8 cellular contexts compared by ENCODE assay signal in the genomic region with DNA sequence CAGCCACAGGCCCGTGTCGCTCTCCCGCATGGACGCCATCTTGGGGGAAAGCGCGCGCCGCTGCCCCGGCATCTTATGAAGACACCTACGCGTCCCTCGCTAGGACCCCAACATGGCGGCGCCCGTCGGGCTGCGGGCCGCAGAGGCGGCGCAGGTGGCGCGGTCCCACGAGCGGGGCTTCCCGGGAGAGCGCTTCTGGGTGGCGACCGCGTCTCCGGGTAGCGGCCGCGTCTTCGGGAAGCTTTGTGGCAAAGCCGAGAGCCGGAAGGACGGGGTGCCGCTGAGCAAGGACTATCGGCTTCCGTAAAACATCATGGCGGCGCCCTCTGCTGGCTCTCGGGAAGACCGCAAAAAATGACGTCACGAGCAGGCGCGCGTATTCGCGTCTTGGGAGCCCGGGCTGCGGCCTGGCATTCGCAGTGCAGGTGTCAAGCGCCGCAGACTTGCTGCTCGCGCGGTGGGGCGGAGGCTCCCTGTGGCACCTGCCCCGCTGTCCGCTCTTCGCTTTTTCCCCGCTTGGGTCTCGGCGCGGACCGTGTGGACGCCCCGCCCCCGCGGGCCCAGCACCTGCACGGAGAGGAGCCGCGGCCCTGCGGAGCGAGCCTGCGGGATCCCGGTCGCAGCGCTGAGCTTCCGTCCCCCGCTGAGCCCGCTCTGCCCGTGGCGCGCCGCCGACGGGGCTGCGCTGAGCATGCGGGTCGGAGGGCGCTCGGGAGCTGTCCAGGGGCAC. TPM values are rescaled to one million over a fixed set of nuclear protein-coding genes. Genes with fewer than 3 reads are reported as not detected.
A peak's percentile ranks its signal among the peaks of the same experiment; 100 is the strongest.
DNase-seq lines count a peak whose midpoint lies in the region; ATAC-seq, FAIRE-seq and TF ChIP-seq lines count a peak whose summit lies in the region.

Gene NELFA (minus strand): TSS at position 54 of the 730 bp plus-strand sequence. CDS start 15 bp downstream, at position 39.

- H3K9me3 ChIP-seq in astrocyte (ENCODE audit: insufficient read depth, low read depth, low read length): no peaks in the 10 kb centered on the region
- no peaks in the 10 kb centered on the region for H3K9me3 ChIP-seq in vagina

- H3K27me3 ChIP-seq in astrocyte (ENCODE audit: insufficient read depth, low read length) (no peaks in the 10 kb centered on the region), rectal smooth muscle tissue (ENCODE audit: control insufficient read depth, insufficient read depth, low read length) (no peaks in the 10 kb centered on the region), vagina (no peaks in the 10 kb centered on the region)

- H3K36me3 ChIP-seq in astrocyte (ENCODE audit: insufficient read depth, low read length) (no peaks in the 10 kb centered on the region), rectal smooth muscle tissue (ENCODE audit: control insufficient read depth, insufficient read depth, low read length) (no peaks in the 10 kb centered on the region), vagina (peaks cover 0 to 8% of the 10 kb centered on the region in 2 donors)

- no peak for FAIRE-seq in astrocyte (lab: Jason Lieb, UNC)

- H3K27ac ChIP-seq in astrocyte (ENCODE audit: low read depth, low read length) (peak within 1 kb of the TSS; percentile 99), rectal smooth muscle tissue (ENCODE audit: low read depth, low read length) (peak within 1 kb of the TSS; percentile 99), vagina (peak within 1 kb of the TSS; percentile 98)

- H3K9me3 Mint-ChIP-seq in astrocyte (ENCODE audit: unreplicated experiment): no peaks in the 10 kb centered on the region

- H3K9ac ChIP-seq in astrocyte (ENCODE audit: low read length) (peak within 1 kb of the TSS; percentile 97), rectal smooth muscle tissue (ENCODE audit: low read length) (peak within 1 kb of the TSS; percentile 82)

- H3K4me1 ChIP-seq in astrocyte (ENCODE audit: insufficient read depth, low read length) (peaks cover 7% of the 10 kb centered on the region), rectal smooth muscle tissue (ENCODE audit: control insufficient read depth, insufficient read depth, low read length) (peaks cover 7% of the 10 kb centered on the region), vagina (peaks cover 33% of the 10 kb centered on the region)

- peak within 1 kb of the TSS; percentile 84 for H3K27ac Mint-ChIP-seq in astrocyte (ENCODE audit: unreplicated experiment)

- TF ChIP-seq CTCF in astrocyte (IDR thresholded peaks at IDR 0.05; ENCODE audit: insufficient read depth, low read depth, low read length) (no peak), vagina (IDR thresholded peaks at IDR 0.05) (peak in 2 of 3 experiments; percentile 54 to 56)

- H3K4me3 ChIP-seq in astrocyte (ENCODE audit: insufficient read depth, low read depth, low read length) (peak within 1 kb of the TSS; percentile 87), rectal smooth muscle tissue (ENCODE audit: low read length) (peak within 1 kb of the TSS; percentile 86), vagina (peak within 1 kb of the TSS; percentile 70 to 95)

- intact Hi-C loops in vagina (cut with DNase I): no loop called here

- H3K36me3 Mint-ChIP-seq in astrocyte (ENCODE audit: low read depth, unreplicated experiment): no peaks in the 10 kb centered on the region

- H2AFZ ChIP-seq in astrocyte (ENCODE audit: low read depth, low read length): peak within 1 kb of the TSS; percentile 100

- H4K20me1 ChIP-seq in astrocyte (ENCODE audit: insufficient read depth, low read length): peaks cover 30% of the 10 kb centered on the region

- peaks cover 4% of the 10 kb centered on the region for H3K27me3 Mint-ChIP-seq in astrocyte (ENCODE audit: low read depth, unreplicated experiment)

- peaks cover 6% of the 10 kb centered on the region for H3K4me1 Mint-ChIP-seq in astrocyte (ENCODE audit: low read depth, unreplicated experiment)

- TF ChIP-seq POLR2A in vagina (IDR thresholded peaks at IDR 0.05): peak in 1 of 2 donors; percentile 32

- peak within 1 kb of the TSS; percentile 94 for H3K4me3 Mint-ChIP-seq in astrocyte (ENCODE audit: unreplicated experiment)

- ATAC-seq in GM18508 (IDR thresholded peaks at IDR 0.05; ENCODE audit: insufficient read depth, unreplicated experiment) (peak; percentile 69), HG02973 (IDR thresholded peaks at IDR 0.05; ENCODE audit: unreplicated experiment) (peak; percentile 64)

- DNase-seq in NCI-H1930 (lab: John Stamatoyannopoulos, UW) (peak; percentile 88 to 97), T-helper 22 cell (ENCODE audit: low read depth) (peak; percentile 91), astrocyte (ENCODE audit: low read depth) (peak; percentile 83), hepatic stellate cell (ENCODE audit: low spot score) (peak; percentile 90), vagina (ENCODE audit: extremely low spot score in 2 of 2) (peak in 1 of 2 donors; percentile 92)

- peak within 1 kb of the TSS; percentile 86 for H3K4me2 ChIP-seq in astrocyte (ENCODE audit: low read length)

- peaks cover 45% of the 10 kb centered on the region for H3K79me2 ChIP-seq in astrocyte (ENCODE audit: insufficient read depth, low read length)

RNA-seq across cellular contexts. Expression of gene NELFA, which starts in this region (rescaled TPM):
- total RNA-seq in astrocyte (22.1 and 24.5 TPM in 2 replicates), vagina (19.6 TPM)
